Comparison of ENCODE assay signal across 19 cellular contexts in genomic region chr20:44948107-44948506, GRCh38. TPM values are rescaled to one million over a fixed set of nuclear protein-coding genes. Genes with fewer than 3 reads are reported as not detected.
DNase-seq lines count a peak whose midpoint lies in the region; ATAC-seq and TF ChIP-seq lines count a peak whose summit lies in the region.
"Had no signal": no experiment of that assay in that cellular context is flagged by ENCODE, and none has a peak within 500 bp of the region (broad histone marks: within the 10 kb centered on the region; RNA-seq: fewer than 3 reads in every experiment).

No MANE protein-coding gene starts in this region.

- no peak overlapping the region for H3K27ac ChIP-seq in CD4-positive, alpha-beta T cell (ENCODE audit: low read depth, low read length)
- no peak overlapping the region for H3K27ac ChIP-seq in RWPE2 (ENCODE audit: poor library complexity, severe bottlenecking)
- H3K27ac ChIP-seq in neutrophil = peak overlapping the region; percentile 67
- H3K27ac ChIP-seq: HL-60 had no signal

- no peak for ATAC-seq in CD4-positive, alpha-beta T cell (ENCODE audit: poor library complexity)
- ATAC-seq in RWPE2 (ENCODE audit: low read depth) (no peak), HG02885 (IDR thresholded peaks at IDR 0.05; ENCODE audit: poor library complexity, unreplicated experiment) (no peak), sciatic nerve (no peak)
- ATAC-seq: GM23338, HCT116 had no signal

- intact Hi-C loops in CD14-positive monocyte (cut with micrococcal nuclease) = no loop called here
- intact Hi-C loops in CD4-positive, alpha-beta T cell (cut with DNase I, micrococcal nuclease) = no loop called here
- intact Hi-C loops in sciatic nerve (cut with DNase I) = no loop called here

- H3K27ac Mint-ChIP-seq in CD14-positive monocyte = peak overlapping the region in 4 of 7 donors; percentile 18 to 58 (median 40)
- H3K27ac Mint-ChIP-seq in CD4-positive, alpha-beta T cell = peak overlapping the region; percentile 24
- H3K27ac Mint-ChIP-seq: GM23338 had no signal

- peaks cover 100% of the 10 kb centered on the region for H3K36me3 ChIP-seq in RWPE2 (ENCODE audit: low read depth)
- H3K36me3 ChIP-seq in neutrophil = peaks cover 45% of the 10 kb centered on the region

- DNase-seq in CD14-positive monocyte (ENCODE audit: low spot score) (no peak), RWPE2 (ENCODE audit: low spot score) (peak; percentile 57), hippocampal formation (lab: John Stamatoyannopoulos, UW) (no peak), sciatic nerve (ENCODE audit: low spot score) (no peak)
- no peak for DNase-seq in CD4-positive, alpha-beta T cell
- DNase-seq: ACHN; BE2C; C1 segment of cervical spinal cord; CD4-positive, alpha-beta memory T cell; DMS153; DMS79; GF-D8; KG1 had no signal

- H3K4me3 ChIP-seq in RWPE2 (ENCODE audit: severe bottlenecking) (no peak overlapping the region), neutrophil (ENCODE audit: low read depth in 1 of 2, low read length in 1 of 2) (no peak overlapping the region)
- H3K4me3 ChIP-seq: GM23338 had no signal

- peaks cover 0 to 2% (median 0%) of the 10 kb centered on the region in 3 donors for H3K27me3 Mint-ChIP-seq in CD14-positive monocyte (ENCODE audit: low read depth in 3 of 3)
- H3K27me3 Mint-ChIP-seq in CD4-positive, alpha-beta T cell = no peaks in the 10 kb centered on the region
- H3K27me3 Mint-ChIP-seq: CD4-positive, alpha-beta memory T cell; IgD-negative memory B cell had no signal

- TF ChIP-seq CTCF in CD14-positive monocyte (IDR thresholded peaks at IDR 0.05) = no peak
- no peak for TF ChIP-seq CTCF in CD4-positive, alpha-beta T cell (IDR thresholded peaks at IDR 0.05)
- TF ChIP-seq CTCF in RWPE2 (IDR thresholded peaks at IDR 0.05; ENCODE audit: poor library complexity, severe bottlenecking) = no peak
- no peak for TF ChIP-seq CTCF in neutrophil (IDR thresholded peaks at IDR 0.05)

- POLR2A ChIA-PET in CD4-positive, alpha-beta T cell (lab: Charles Lee) = interaction anchor here (2.4 kb wide), 1 partner anchor 12 kb away, joined by 8 read pairs; the partner anchor contains the start of gene TOMM34

- H3K9me3 Mint-ChIP-seq in CD14-positive monocyte = no peaks in the 10 kb centered on the region
- H3K9me3 Mint-ChIP-seq in CD4-positive, alpha-beta T cell = no peaks in the 10 kb centered on the region
- H3K9me3 Mint-ChIP-seq: CD4-positive, alpha-beta memory T cell; GM23338; IgD-negative memory B cell had no signal

- H3K4me1 Mint-ChIP-seq in CD14-positive monocyte = peaks cover 20% of the 10 kb centered on the region
- H3K4me1 Mint-ChIP-seq in CD4-positive, alpha-beta T cell (ENCODE audit: low read depth) = peaks cover 10% of the 10 kb centered on the region
- H3K4me1 Mint-ChIP-seq: GM23338 had no signal

- peaks cover 74 to 81% of the 10 kb centered on the region in 2 donors for H3K36me3 Mint-ChIP-seq in CD14-positive monocyte
- peaks cover 97% of the 10 kb centered on the region for H3K36me3 Mint-ChIP-seq in CD4-positive, alpha-beta T cell (ENCODE audit: low read depth)

- H3K4me1 ChIP-seq in RWPE2 (ENCODE audit: insufficient read depth, poor library complexity, severe bottlenecking) = no peaks in the 10 kb centered on the region
- H3K4me1 ChIP-seq in neutrophil (ENCODE audit: control insufficient read depth in 1 of 2, insufficient read depth in 1 of 2, low read depth in 1 of 2, low read length in 1 of 2) = peaks cover 15 to 19% of the 10 kb centered on the region in 2 experiments
- H3K4me1 ChIP-seq: BE2C had no signal

- H3K27me3 ChIP-seq in CD4-positive, alpha-beta T cell (ENCODE audit: control insufficient read depth, insufficient read depth, low read length) = no peaks in the 10 kb centered on the region
- no peaks in the 10 kb centered on the region for H3K27me3 ChIP-seq in RWPE2 (ENCODE audit: insufficient read depth, poor library complexity, severe bottlenecking)
- H3K27me3 ChIP-seq in neutrophil = no peaks in the 10 kb centered on the region
- H3K27me3 ChIP-seq: BE2C had no signal

- H3K4me3 Mint-ChIP-seq in CD14-positive monocyte = no peak overlapping the region
- H3K4me3 Mint-ChIP-seq in CD4-positive, alpha-beta T cell = no peak overlapping the region
- H3K4me3 Mint-ChIP-seq: CD4-positive, alpha-beta memory T cell; GM23338; IgD-negative memory B cell had no signal

- CTCF ChIA-PET in CD4-positive, alpha-beta T cell (lab: Charles Lee) = interaction anchor here (1.7 kb wide), 1 partner anchor 50 kb away, joined by 4 read pairs; no protein-coding TSS in a partner anchor

- H3K9me3 ChIP-seq in CD4-positive, alpha-beta T cell (ENCODE audit: control insufficient read depth, low read length) = no peaks in the 10 kb centered on the region
- H3K9me3 ChIP-seq in RWPE2 (ENCODE audit: severe bottlenecking) = no peaks in the 10 kb centered on the region
- no peaks in the 10 kb centered on the region for H3K9me3 ChIP-seq in neutrophil
- H3K9me3 ChIP-seq: BE2C had no signal

RNA-seq across cellular contexts. Expression of gene TOMM34, which starts 12.1 kb away (rescaled TPM):
- 1 to 10 TPM; 6.4 to 9.1 TPM for polyA plus RNA-seq in CD14-positive monocyte
- total RNA-seq in CD4-positive, alpha-beta T cell = 1 to 10 TPM; 5.6 to 5.9 TPM
- 19.3 TPM for total RNA-seq in sciatic nerve

RNA-seq across cellular contexts. Expression of gene STK4, which starts 18.2 kb away (rescaled TPM):
- 100 to 1,000 TPM in 1 of 2 donors, 10 to 100 TPM in 1; 69.9 to 123 TPM for polyA plus RNA-seq in CD14-positive monocyte
- total RNA-seq in CD4-positive, alpha-beta T cell = 100 to 1,000 TPM; 265 to 277 TPM
- total RNA-seq in sciatic nerve = 43.8 TPM

RNA-seq across cellular contexts. Expression of gene PABPC1L, which starts 38.2 kb away (rescaled TPM):
- under 1 TPM in 1 of 2 donors, not detected in 1; 0.21 TPM for polyA plus RNA-seq in CD14-positive monocyte
- 10 to 100 TPM; 22.8 to 27.5 TPM for total RNA-seq in CD4-positive, alpha-beta T cell
- total RNA-seq in sciatic nerve = 15.6 TPM
